Comparison of ENCODE assay signal across 1 cellular context in genomic region chr15:61075741-61076140, GRCh38.
TF ChIP-seq lines count a peak whose summit lies in the region.

No MANE protein-coding gene starts in this region.

TF ChIP-seq in GM23338, 12 proteins besides CTCF, POLR2A, EP300 and RAD21 (continued from another document):
- no peak for TF ChIP-seq REST (IDR thresholded peaks at IDR 0.05; ENCODE audit: unreplicated experiment)
- TF ChIP-seq CREB1 (CRISPR knock-in tag; IDR thresholded peaks at IDR 0.05; ENCODE audit: low read depth) = no peak
- no peak for TF ChIP-seq ZNF331 (CRISPR knock-in tag; IDR thresholded peaks at IDR 0.05; ENCODE audit: low read depth)
- TF ChIP-seq POLR2AphosphoS5 (IDR thresholded peaks at IDR 0.05; ENCODE audit: low read depth) = no peak
- TF ChIP-seq EZH2phosphoT487 (IDR thresholded peaks at IDR 0.05; ENCODE audit: unreplicated experiment) = no peak
- no peak for TF ChIP-seq NANOG (IDR thresholded peaks at IDR 0.05; ENCODE audit: borderline replicate concordance)
- TF ChIP-seq ZNF114 (CRISPR knock-in tag; IDR thresholded peaks at IDR 0.05) = no peak
